Comparison of ENCODE assay signal across 16 cellular contexts in the genomic region with DNA sequence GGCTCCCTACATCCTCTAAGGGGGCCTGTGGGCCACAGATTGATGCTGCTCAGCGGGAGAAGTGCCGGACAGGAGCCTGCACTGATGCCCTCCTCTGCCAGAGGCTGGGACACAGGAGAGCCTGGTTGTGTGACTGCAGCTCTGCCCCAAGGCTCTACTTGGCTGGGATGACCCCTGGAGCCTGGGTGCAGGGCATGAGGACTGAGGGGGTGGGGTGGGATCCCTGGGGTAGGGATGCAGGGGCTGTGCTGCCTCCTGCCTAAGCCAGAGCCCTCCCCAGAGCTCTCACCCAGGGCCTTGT. TPM values are rescaled to one million over a fixed set of nuclear protein-coding genes. Genes with fewer than 3 reads are reported as not detected.
DNase-seq lines count a peak whose midpoint lies in the region; ATAC-seq, FAIRE-seq and TF ChIP-seq lines count a peak whose summit lies in the region.
"Had no signal": no experiment of that assay in that cellular context is flagged by ENCODE, and none has a peak within 500 bp of the region (broad histone marks: within the 10 kb centered on the region; RNA-seq: fewer than 3 reads in every experiment).

No MANE protein-coding gene starts in this region.

- ATAC-seq in left lung, result peak; percentile 33
- ATAC-seq in HG03442 (IDR thresholded peaks at IDR 0.05; ENCODE audit: unreplicated experiment), result no peak

- in situ Hi-C loops in mammary epithelial cell (cut with MboI; ENCODE audit: low sequenced_read_pairs in 2 of 2), result no loop called here

- H3K27ac Mint-ChIP-seq in MCF 10A (ENCODE audit: low read depth, unreplicated experiment), result peak overlapping the region; percentile 19

- H3K9me3 Mint-ChIP-seq in MCF 10A (ENCODE audit: unreplicated experiment), result no peaks in the 10 kb centered on the region

- TF ChIP-seq CTCF in MCF 10A (IDR thresholded peaks at IDR 0.05; ENCODE audit: unreplicated experiment) (no peak), mammary epithelial cell (conservative IDR thresholded peaks at IDR 0.05 in 1 of 2, IDR thresholded peaks at IDR 0.05 in 1 of 2; ENCODE audit: extremely low read depth in 1 of 2, insufficient read depth in 1 of 2, low read depth in 1 of 2, low read length in 2 of 2) (no peak), left lung (IDR thresholded peaks at IDR 0.05) (no peak), kidney (IDR thresholded peaks at IDR 0.05; ENCODE audit: borderline replicate concordance, extremely low read depth, insufficient read depth) (no peak)

- dilution Hi-C loops in mammary epithelial cell (cut with HindIII; ENCODE audit: low sequenced_read_pairs), result no loop called here

- DNase-seq in MCF 10A (ENCODE audit: unreplicated experiment), result no peak
- no peak for DNase-seq in mammary epithelial cell
- no peak for DNase-seq in left lung
- DNase-seq in kidney, result no peak
- DNase-seq in activated gamma-delta T cell (lab: John Stamatoyannopoulos, UW), result no peak
- DNase-seq in MV-4-11 (lab: John Stamatoyannopoulos, UW), result no peak
- DNase-seq: COR-L47, NCI-H1436, NCI-H2029 treated with DMSO at 0.1 percent for 48 hours, NCI-H524 had no signal

- intact Hi-C loops in MCF 10A (cut with micrococcal nuclease) (no loop called here), mammary epithelial cell (cut with micrococcal nuclease) (no loop called here), left lung (cut with DNase I) (no loop called here), kidney (cut with DNase I) (no loop called here)

- no peak overlapping the region for H2AFZ ChIP-seq in mammary epithelial cell (ENCODE audit: low read depth, low read length)

- H3K27ac ChIP-seq in mammary epithelial cell (ENCODE audit: insufficient read depth, low read depth, low read length) (no peak overlapping the region), left lung (peak overlapping the region; percentile 63 to 65), skin epidermis (peak overlapping the region in 14 of 21 experiments; percentile 23 to 81 (median 74)), kidney (ENCODE audit: low read depth in 2 of 2, low read length in 2 of 2) (peak overlapping the region in 1 of 2 donors; percentile 77)
- H3K27ac ChIP-seq: 22Rv1 had no signal

- H4K20me1 ChIP-seq in mammary epithelial cell (ENCODE audit: insufficient read depth, low read length), result no peaks in the 10 kb centered on the region

- H3K4me2 ChIP-seq in mammary epithelial cell (ENCODE audit: insufficient read depth, low read depth, low read length), result no peak overlapping the region

- no peak overlapping the region for H3K9ac ChIP-seq in mammary epithelial cell (ENCODE audit: insufficient read depth, low read length)
- H3K9ac ChIP-seq in kidney (ENCODE audit: low read length in 2 of 2), result no peak overlapping the region

- no peaks in the 10 kb centered on the region for H3K79me2 ChIP-seq in mammary epithelial cell (ENCODE audit: insufficient read depth, low read length)

- H3K4me1 ChIP-seq in mammary epithelial cell (ENCODE audit: insufficient read depth, low read length) (peaks cover 11% of the 10 kb centered on the region), left lung (peaks cover 0 to 15% of the 10 kb centered on the region in 2 donors), kidney (ENCODE audit: control insufficient read depth in 1 of 2, insufficient read depth in 1 of 2, low read depth in 1 of 2, low read length in 2 of 2) (peaks cover 9 to 10% of the 10 kb centered on the region in 2 donors)

- BruUV-seq in MCF 10A (replicated peaks; lab: Mats Ljungman, UMichigan), result no TSS peak
- no TSS peak for BruUV-seq in mammary epithelial cell (replicated peaks; lab: Mats Ljungman, UMichigan)

- no peaks in the 10 kb centered on the region for H3K27me3 Mint-ChIP-seq in MCF 10A (ENCODE audit: insufficient read depth, unreplicated experiment)

- no peak for FAIRE-seq in kidney (lab: Jason Lieb, UNC)

- H3K4me3 ChIP-seq in mammary epithelial cell (replicated peaks in 1 of 3; ENCODE audit: insufficient read depth in 1 of 3, low read depth in 2 of 3, low read length in 3 of 3) (no peak overlapping the region), left lung (peak overlapping the region in 1 of 2 donors; percentile 25), skin epidermis (peak overlapping the region in 1 of 7 experiments; percentile 8), kidney (ENCODE audit: low read length in 2 of 2) (no peak overlapping the region)

- CTCF ChIA-PET in MCF 10A (lab: Yijun Ruan, JAX), result no interaction called here
- CTCF ChIA-PET in mammary epithelial cell (lab: Charles Lee; ENCODE audit: low non-redundant PET), result no interaction called here

- H3K4me1 Mint-ChIP-seq in MCF 10A (ENCODE audit: insufficient read depth, unreplicated experiment), result peaks cover 15% of the 10 kb centered on the region

- 83% methylated on average over 2 of the region's 2 CpGs for WGBS in mammary epithelial cell (ENCODE audit: low coverage, missing lambda C conversion rate)

- peak overlapping the region; percentile 68 for H3K4me3 Mint-ChIP-seq in MCF 10A (ENCODE audit: unreplicated experiment)

- peaks cover 6% of the 10 kb centered on the region for H3K27me3 ChIP-seq in mammary epithelial cell (ENCODE audit: insufficient read depth, low read length)
- H3K27me3 ChIP-seq in left lung, result peaks cover 5 to 36% of the 10 kb centered on the region in 2 donors

- H3K9me3 ChIP-seq in mammary epithelial cell (replicated peaks; ENCODE audit: insufficient read depth, low read length) (no peaks in the 10 kb centered on the region), left lung (peaks cover 0 to 6% of the 10 kb centered on the region in 2 donors), kidney (ENCODE audit: control insufficient read depth in 1 of 2, low read length in 2 of 2) (no peaks in the 10 kb centered on the region)

- peaks cover 5% of the 10 kb centered on the region for H3K36me3 Mint-ChIP-seq in MCF 10A (ENCODE audit: insufficient read depth, unreplicated experiment)

- no peaks in the 10 kb centered on the region for H3K36me3 ChIP-seq in mammary epithelial cell (ENCODE audit: insufficient read depth, low read length)
- no peaks in the 10 kb centered on the region for H3K36me3 ChIP-seq in left lung
- no peaks in the 10 kb centered on the region for H3K36me3 ChIP-seq in kidney (ENCODE audit: control insufficient read depth in 1 of 2, insufficient read depth in 2 of 2, low read length in 2 of 2)

- POLR2A ChIA-PET in MCF 10A (lab: Yijun Ruan, JAX), result interaction anchor here (0.6 to 1.7 kb wide), 3 partner anchors 16 to 1000 kb away, joined by 3 to 16 read pairs (median 3); partner anchors contain the start of genes MAPK7, SHMT1, SMCR8 and TOP3A

RNA-seq across cellular contexts. Expression of gene EVPLL, which starts 0.6 kb away (rescaled TPM):
- total RNA-seq in MCF 10A (2022) (0.70 and 0.88 TPM in 2 replicates), mammary epithelial cell (under 1 TPM in 1 of 2 donors, not detected in 1; 0.17 TPM), left lung (1 to 10 TPM; 2.3 to 3.1 TPM), kidney (1.2 TPM)
- polyA plus RNA-seq in mammary epithelial cell (not detected), kidney (ENCODE audit: insufficient read depth, low read depth, low replicate concordance) (0.82 TPM)
- not detected for polyA minus RNA-seq in mammary epithelial cell
- total RNA-seq: H7, RPMI7951 had no signal
- polyA plus RNA-seq: CD14-positive monocyte had no signal

RNA-seq across cellular contexts. Expression of gene SHMT1, which starts 14.8 kb away (rescaled TPM):
- total RNA-seq in MCF 10A (2022) (17.0 and 23.0 TPM in 2 replicates), mammary epithelial cell (10 to 100 TPM; 25.3 to 25.6 TPM), left lung (10 to 100 TPM; 38.1 to 45.3 TPM), kidney (162 TPM)
- polyA plus RNA-seq in mammary epithelial cell (25.8 TPM), kidney (ENCODE audit: insufficient read depth, low read depth, low replicate concordance) (241 TPM)
- polyA minus RNA-seq in mammary epithelial cell, result 58.6 TPM
